In the genomic region with DNA sequence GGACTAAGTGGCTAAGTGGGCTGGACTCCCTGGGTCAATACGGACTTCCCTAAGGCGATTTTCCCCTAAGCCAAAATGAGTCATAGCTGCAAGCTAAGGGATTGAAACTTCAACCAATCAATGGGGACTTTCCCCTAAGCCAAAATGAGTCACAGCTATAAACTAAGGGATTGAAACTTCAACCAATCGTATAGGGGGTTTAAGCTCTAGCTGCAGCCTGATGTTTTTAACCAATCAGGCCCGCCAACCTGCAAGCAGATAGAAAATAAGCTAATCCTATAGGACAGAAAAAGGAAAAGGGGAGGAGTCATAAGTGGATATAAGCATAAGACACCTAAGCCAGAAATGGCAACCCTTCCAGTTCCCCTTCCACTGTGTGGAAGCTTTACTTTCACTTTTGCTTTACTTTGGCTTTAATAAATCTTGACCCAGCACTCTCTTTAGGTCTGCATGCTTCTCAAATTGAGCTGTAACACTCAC, we compare ENCODE assay signal across 9 cellular contexts.
DNase-seq lines count a peak whose midpoint lies in the region; ATAC-seq, FAIRE-seq and TF ChIP-seq lines count a peak whose summit lies in the region.
"Had no signal": no experiment of that assay in that cellular context is flagged by ENCODE, and none has a peak within 500 bp of the region (broad histone marks: within the 10 kb centered on the region; RNA-seq: fewer than 3 reads in every experiment).

No MANE protein-coding gene starts in this region.

- H3K4me1 Mint-ChIP-seq in Calu3 (ENCODE audit: low read depth, unreplicated experiment) = no peaks in the 10 kb centered on the region
- H3K4me1 Mint-ChIP-seq: activated naive CD8-positive, alpha-beta T cell treated with anti-CD3 and anti-CD28 coated beads, Interleukin-2, amount 10 ng/mL, durations not matched to agents 7 days and 5 days had no signal

- H3K27ac Mint-ChIP-seq in Calu3 (ENCODE audit: unreplicated experiment) = no peak overlapping the region
- H3K27ac Mint-ChIP-seq: activated naive CD8-positive, alpha-beta T cell treated with anti-CD3 and anti-CD28 coated beads, Interleukin-2, amount 10 ng/mL, durations not matched to agents 7 days and 5 days had no signal

- no peak overlapping the region for H3K4me3 Mint-ChIP-seq in Calu3 (ENCODE audit: low read depth, unreplicated experiment)
- H3K4me3 Mint-ChIP-seq: activated naive CD8-positive, alpha-beta T cell treated with anti-CD3 and anti-CD28 coated beads, Interleukin-2, amount 10 ng/mL, durations not matched to agents 7 days and 5 days had no signal

- H3K27me3 Mint-ChIP-seq in Calu3 (ENCODE audit: unreplicated experiment) = no peaks in the 10 kb centered on the region
- H3K27me3 Mint-ChIP-seq: activated naive CD8-positive, alpha-beta T cell treated with anti-CD3 and anti-CD28 coated beads, Interleukin-2, amount 10 ng/mL, durations not matched to agents 7 days and 5 days had no signal

- no peaks in the 10 kb centered on the region for H3K36me3 Mint-ChIP-seq in Calu3 (ENCODE audit: insufficient read depth, unreplicated experiment)
- H3K36me3 Mint-ChIP-seq: activated naive CD8-positive, alpha-beta T cell treated with anti-CD3 and anti-CD28 coated beads, Interleukin-2, amount 10 ng/mL, durations not matched to agents 7 days and 5 days had no signal

- BruUV-seq in Calu3 (replicated peaks; lab: Mats Ljungman, UMichigan) = no TSS peak

- ATAC-seq in GM19438 (IDR thresholded peaks at IDR 0.05; ENCODE audit: low read depth, unreplicated experiment) = peak; percentile 88
- peak; percentile 69 for ATAC-seq in HG03060 (IDR thresholded peaks at IDR 0.05; ENCODE audit: low read depth, unreplicated experiment)

- CTCF ChIA-PET in GM10248 (lab: Yijun Ruan, JAX) (interaction anchor here (1.0 to 1.1 kb wide), 2 partner anchors 8 to 19 kb away, joined by 4 to 5 read pairs; no protein-coding TSS in a partner anchor), Calu3 (lab: Charles Lee) (no interaction called here)

- POLR2A ChIA-PET in GM10248 (lab: Yijun Ruan, JAX) = no interaction called here

- DNase-seq in GM12892 (ENCODE audit: insufficient read length) = no peak
- peak; percentile 14 for DNase-seq in SW480 (ENCODE audit: low spot score)
- DNase-seq in GM10248 (ENCODE audit: extremely low spot score) = no peak
- DNase-seq in Calu3 = no peak
- no peak for DNase-seq in effector CD8-positive, alpha-beta T cell (lab: John Stamatoyannopoulos, UW)
- DNase-seq in stimulated activated naive CD4-positive, alpha-beta T cell treated with Interleukin-2 at 50 U/mL for 16 hours (lab: John Stamatoyannopoulos, UW) = no peak
- DNase-seq: activated naive CD8-positive, alpha-beta T cell treated with anti-CD3 and anti-CD28 coated beads, Interleukin-2, amount 10 ng/mL, durations not matched to agents 7 days and 5 days had no signal

- TF ChIP-seq POLR2A in GM12892 (IDR thresholded peaks at IDR 0.05; ENCODE audit: low read depth, low read length) = no peak

- peaks cover 11% of the 10 kb centered on the region for H3K9me3 Mint-ChIP-seq in Calu3 (ENCODE audit: low read depth, unreplicated experiment)

- TF ChIP-seq CTCF in GM10248 (IDR thresholded peaks at IDR 0.05; ENCODE audit: control extremely low read depth, extremely low read depth, low read depth, missing control alignments) (no peak), Calu3 (IDR thresholded peaks at IDR 0.05; ENCODE audit: unreplicated experiment) (no peak)

- intact Hi-C loops in Calu3 (cut with micrococcal nuclease; ENCODE audit: unreplicated experiment) = no loop called here

- peak; percentile 40 for FAIRE-seq in GM12892 (lab: Jason Lieb, UNC)
